15 cellular contexts compared by ENCODE assay signal in genomic region chr20:15296422-15296821, GRCh38.
"Had no signal": no experiment of that assay in that cellular context is flagged by ENCODE, and none has a peak within 500 bp of the region (broad histone marks: within the 10 kb centered on the region; RNA-seq: fewer than 3 reads in every experiment).

No MANE protein-coding gene starts in this region.

- H3K36me3 Mint-ChIP-seq: natural killer cell had no signal

- H3K4me1 Mint-ChIP-seq: natural killer cell, neural crest cell had no signal

- H3K27me3 ChIP-seq: colonic mucosa, foreskin keratinocyte, right atrium auricular region, sigmoid colon, stomach, transverse colon had no signal

- H3K36me3 ChIP-seq: colonic mucosa, right atrium auricular region, sigmoid colon, stomach, thoracic aorta, transverse colon had no signal

- H3K9me3 Mint-ChIP-seq: neural crest cell had no signal

- H3K27ac Mint-ChIP-seq: natural killer cell had no signal

- ATAC-seq: natural killer cell had no signal

- H3K4me3 Mint-ChIP-seq: natural killer cell, neural crest cell had no signal

- DNase-seq: colonic mucosa; dermis blood vessel endothelial cell; hippocampal formation; kidney glomerular epithelial cell; natural killer cell; sigmoid colon; stimulated activated CD4-positive, alpha-beta T cell treated with anti-CD3 and anti-CD28 coated beads, Interleukin-2, amount 100 ng/mL, for 24 hours; stimulated activated naive CD4-positive, alpha-beta T cell; transverse colon had no signal

- H3K27ac ChIP-seq: colonic mucosa, foreskin keratinocyte, right atrium auricular region, sigmoid colon, skin epidermis, thoracic aorta, transverse colon had no signal

- H3K4me1 ChIP-seq: colonic mucosa, foreskin keratinocyte, right atrium auricular region, transverse colon had no signal

- H3K9me3 ChIP-seq: colonic mucosa, right atrium auricular region, sigmoid colon, stomach, thoracic aorta, transverse colon had no signal

- H3K4me3 ChIP-seq: colonic mucosa, right atrium auricular region, sigmoid colon, skin epidermis, stomach, thoracic aorta, transverse colon had no signal
